In genomic region chrX:73979551-73980131, GRCh38 we compare ENCODE assay signal across 2 cellular contexts.
A peak's percentile ranks its signal among the peaks of the same experiment; 100 is the strongest.
TF ChIP-seq lines count a peak whose summit lies in the region.

No MANE protein-coding gene starts in this region.

TF ChIP-seq in GM23338, 12 proteins besides CTCF, POLR2A, EP300 and RAD21:
- TF ChIP-seq NANOG (IDR thresholded peaks at IDR 0.05; ENCODE audit: borderline replicate concordance) (peak; percentile 67; the same call in 1 of the 2 replicates), ZNF114 (CRISPR knock-in tag; IDR thresholded peaks at IDR 0.05) (no peak)

TF ChIP-seq in SK-N-SH, 30 proteins besides CTCF, POLR2A, EP300 and RAD21:
- TF ChIP-seq CHD2 (IDR thresholded peaks at IDR 0.05; ENCODE audit: low read length, partially characterized antibody) = no peak
- TF ChIP-seq REST (IDR thresholded peaks at IDR 0.05; ENCODE audit: low read depth, low read length) = no peak
- TF ChIP-seq RCOR1 (IDR thresholded peaks at IDR 0.05; ENCODE audit: low read length) = no peak
- TF ChIP-seq RXRA (IDR thresholded peaks at IDR 0.05; ENCODE audit: borderline replicate concordance, low read depth) = no peak
- TF ChIP-seq GATA2 (CRISPR knock-in tag; IDR thresholded peaks at IDR 0.05) = no peak
- no peak for TF ChIP-seq TAF1 (IDR thresholded peaks at IDR 0.05; ENCODE audit: borderline replicate concordance, low read depth, low read length)
- no peak for TF ChIP-seq YY1 (IDR thresholded peaks at IDR 0.05; ENCODE audit: low read depth)
- TF ChIP-seq FOSL2 (IDR thresholded peaks at IDR 0.05; ENCODE audit: borderline replicate concordance, low read depth) = no peak
- no peak for TF ChIP-seq GABPA (IDR thresholded peaks at IDR 0.05; ENCODE audit: low read depth)
- no peak for TF ChIP-seq FOXM1 (IDR thresholded peaks at IDR 0.05; ENCODE audit: low read depth)
- no peak for TF ChIP-seq MEF2A (IDR thresholded peaks at IDR 0.05; ENCODE audit: borderline replicate concordance, low read depth)
- no peak for TF ChIP-seq USF2 (IDR thresholded peaks at IDR 0.05; ENCODE audit: borderline replicate concordance, low read depth, low read length)
- TF ChIP-seq POLR2AphosphoS5 (IDR thresholded peaks at IDR 0.05; ENCODE audit: low read depth, low read length) = no peak
